ENCODE assay signal across 1 cellular context in the genomic region with DNA sequence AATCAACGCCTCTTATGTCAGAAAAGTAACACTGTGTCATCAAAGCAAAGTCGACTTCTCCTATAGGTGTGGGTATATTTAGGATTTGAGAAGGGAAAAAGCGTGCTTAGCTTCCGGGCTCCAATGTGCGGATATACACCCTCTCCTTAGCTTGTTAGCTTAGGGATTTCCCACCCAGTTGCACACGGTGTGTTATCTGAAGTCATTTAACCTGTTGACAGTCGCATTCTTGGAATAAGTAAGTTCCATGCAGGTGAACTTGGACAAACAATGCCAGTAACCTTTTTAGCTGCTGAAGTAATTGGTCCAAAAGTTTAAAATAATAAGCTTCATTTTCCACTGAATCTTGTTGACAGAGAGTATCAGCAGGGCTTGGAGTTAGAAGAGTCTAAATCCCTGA.
TF ChIP-seq lines count a peak whose summit lies in the region.

No MANE protein-coding gene starts in this region.

TF ChIP-seq in IMR-90, 13 proteins besides CTCF, POLR2A, EP300 and RAD21 (continued from another document):
- TF ChIP-seq, protein P1, sequence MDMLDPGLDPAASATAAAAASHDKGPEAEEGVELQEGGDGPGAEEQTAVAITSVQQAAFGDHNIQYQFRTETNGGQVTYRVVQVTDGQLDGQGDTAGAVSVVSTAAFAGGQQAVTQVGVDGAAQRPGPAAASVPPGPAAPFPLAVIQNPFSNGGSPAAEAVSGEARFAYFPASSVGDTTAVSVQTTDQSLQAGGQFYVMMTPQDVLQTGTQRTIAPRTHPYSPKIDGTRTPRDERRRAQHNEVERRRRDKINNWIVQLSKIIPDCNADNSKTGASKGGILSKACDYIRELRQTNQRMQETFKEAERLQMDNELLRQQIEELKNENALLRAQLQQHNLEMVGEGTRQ (IDR thresholded peaks at IDR 0.05; ENCODE audit: low read depth, low read length) = no peak
- TF ChIP-seq SMC3 (IDR thresholded peaks at IDR 0.05; ENCODE audit: low read depth, low read length) (no peak), RFX5 (IDR thresholded peaks at IDR 0.05; ENCODE audit: low read depth, low read length) (no peak), MAZ (IDR thresholded peaks at IDR 0.05; ENCODE audit: borderline replicate concordance, low read depth, low read length) (no peak), RCOR1 (IDR thresholded peaks at IDR 0.05; ENCODE audit: insufficient replicate concordance, low read length) (no peak), CHD1 (IDR thresholded peaks at IDR 0.05; ENCODE audit: low read depth, low read length) (no peak), FOS (IDR thresholded peaks at IDR 0.05; ENCODE audit: low read depth, low read length) (no peak)
- TF ChIP-seq, protein P2, sequence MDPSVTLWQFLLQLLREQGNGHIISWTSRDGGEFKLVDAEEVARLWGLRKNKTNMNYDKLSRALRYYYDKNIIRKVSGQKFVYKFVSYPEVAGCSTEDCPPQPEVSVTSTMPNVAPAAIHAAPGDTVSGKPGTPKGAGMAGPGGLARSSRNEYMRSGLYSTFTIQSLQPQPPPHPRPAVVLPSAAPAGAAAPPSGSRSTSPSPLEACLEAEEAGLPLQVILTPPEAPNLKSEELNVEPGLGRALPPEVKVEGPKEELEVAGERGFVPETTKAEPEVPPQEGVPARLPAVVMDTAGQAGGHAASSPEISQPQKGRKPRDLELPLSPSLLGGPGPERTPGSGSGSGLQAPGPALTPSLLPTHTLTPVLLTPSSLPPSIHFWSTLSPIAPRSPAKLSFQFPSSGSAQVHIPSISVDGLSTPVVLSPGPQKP (IDR thresholded peaks at IDR 0.05; ENCODE audit: borderline replicate concordance, low read depth, low read length) = no peak
